1 cellular context compared by ENCODE assay signal in the genomic region with DNA sequence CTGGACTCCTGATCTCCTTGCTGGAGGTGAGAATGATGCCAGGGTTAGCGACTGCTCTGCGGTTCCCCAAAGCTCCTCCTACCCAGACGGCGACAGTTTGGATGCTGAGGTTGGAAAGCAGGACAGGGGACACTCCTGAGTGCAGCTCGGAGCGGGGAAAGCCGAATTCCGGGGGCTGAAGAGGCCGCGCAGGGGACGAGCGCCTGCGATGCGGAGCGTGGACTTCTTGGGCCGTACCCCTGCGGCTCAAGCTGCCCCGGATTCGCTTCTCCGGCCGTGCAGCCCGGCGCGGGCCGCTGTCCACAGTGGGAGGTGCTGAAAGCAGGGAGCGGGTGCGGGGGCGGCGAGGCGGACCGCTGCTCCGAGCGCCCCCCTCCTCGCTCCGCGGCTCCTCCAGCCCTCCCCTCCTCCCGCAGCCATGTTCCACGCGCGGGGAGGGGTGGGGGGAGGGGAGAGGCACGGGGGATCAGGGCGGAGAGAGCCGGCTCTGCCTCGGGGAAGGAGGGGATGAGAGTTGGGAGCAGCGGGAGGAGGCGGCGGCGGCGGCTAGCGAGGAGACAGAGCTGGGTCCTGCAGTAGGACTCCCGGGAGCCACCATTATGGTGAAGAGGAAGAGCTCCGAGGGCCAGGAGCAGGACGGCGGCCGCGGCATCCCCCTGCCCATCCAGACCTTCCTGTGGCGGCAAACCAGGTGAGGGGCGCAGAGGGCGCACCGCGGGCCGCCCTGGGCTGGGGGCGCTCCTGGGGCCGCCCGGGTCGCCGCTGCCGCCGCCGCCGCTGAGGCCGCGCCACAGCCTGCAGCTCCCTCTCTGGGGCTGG.
TF ChIP-seq lines count a peak whose summit lies in the region.

A gene with protein sequence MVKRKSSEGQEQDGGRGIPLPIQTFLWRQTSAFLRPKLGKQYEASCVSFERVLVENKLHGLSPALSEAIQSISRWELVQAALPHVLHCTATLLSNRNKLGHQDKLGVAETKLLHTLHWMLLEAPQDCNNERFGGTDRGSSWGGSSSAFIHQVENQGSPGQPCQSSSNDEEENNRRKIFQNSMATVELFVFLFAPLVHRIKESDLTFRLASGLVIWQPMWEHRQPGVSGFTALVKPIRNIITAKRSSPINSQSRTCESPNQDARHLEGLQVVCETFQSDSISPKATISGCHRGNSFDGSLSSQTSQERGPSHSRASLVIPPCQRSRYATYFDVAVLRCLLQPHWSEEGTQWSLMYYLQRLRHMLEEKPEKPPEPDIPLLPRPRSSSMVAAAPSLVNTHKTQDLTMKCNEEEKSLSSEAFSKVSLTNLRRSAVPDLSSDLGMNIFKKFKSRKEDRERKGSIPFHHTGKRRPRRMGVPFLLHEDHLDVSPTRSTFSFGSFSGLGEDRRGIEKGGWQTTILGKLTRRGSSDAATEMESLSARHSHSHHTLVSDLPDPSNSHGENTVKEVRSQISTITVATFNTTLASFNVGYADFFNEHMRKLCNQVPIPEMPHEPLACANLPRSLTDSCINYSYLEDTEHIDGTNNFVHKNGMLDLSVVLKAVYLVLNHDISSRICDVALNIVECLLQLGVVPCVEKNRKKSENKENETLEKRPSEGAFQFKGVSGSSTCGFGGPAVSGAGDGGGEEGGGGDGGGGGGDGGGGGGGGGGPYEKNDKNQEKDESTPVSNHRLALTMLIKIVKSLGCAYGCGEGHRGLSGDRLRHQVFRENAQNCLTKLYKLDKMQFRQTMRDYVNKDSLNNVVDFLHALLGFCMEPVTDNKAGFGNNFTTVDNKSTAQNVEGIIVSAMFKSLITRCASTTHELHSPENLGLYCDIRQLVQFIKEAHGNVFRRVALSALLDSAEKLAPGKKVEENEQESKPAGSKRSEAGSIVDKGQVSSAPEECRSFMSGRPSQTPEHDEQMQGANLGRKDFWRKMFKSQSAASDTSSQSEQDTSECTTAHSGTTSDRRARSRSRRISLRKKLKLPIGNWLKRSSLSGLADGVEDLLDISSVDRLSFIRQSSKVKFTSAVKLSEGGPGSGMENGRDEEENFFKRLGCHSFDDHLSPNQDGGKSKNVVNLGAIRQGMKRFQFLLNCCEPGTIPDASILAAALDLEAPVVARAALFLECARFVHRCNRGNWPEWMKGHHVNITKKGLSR (N-terminal part only) (plus strand): TSS at position 359 of the 819 bp plus-strand sequence. CDS start 241 bp downstream, at position 600.

TF ChIP-seq in HepG2, 621 proteins besides CTCF, POLR2A, EP300 and RAD21 (continued from another document and continues in another):
- TF ChIP-seq, protein P1, sequence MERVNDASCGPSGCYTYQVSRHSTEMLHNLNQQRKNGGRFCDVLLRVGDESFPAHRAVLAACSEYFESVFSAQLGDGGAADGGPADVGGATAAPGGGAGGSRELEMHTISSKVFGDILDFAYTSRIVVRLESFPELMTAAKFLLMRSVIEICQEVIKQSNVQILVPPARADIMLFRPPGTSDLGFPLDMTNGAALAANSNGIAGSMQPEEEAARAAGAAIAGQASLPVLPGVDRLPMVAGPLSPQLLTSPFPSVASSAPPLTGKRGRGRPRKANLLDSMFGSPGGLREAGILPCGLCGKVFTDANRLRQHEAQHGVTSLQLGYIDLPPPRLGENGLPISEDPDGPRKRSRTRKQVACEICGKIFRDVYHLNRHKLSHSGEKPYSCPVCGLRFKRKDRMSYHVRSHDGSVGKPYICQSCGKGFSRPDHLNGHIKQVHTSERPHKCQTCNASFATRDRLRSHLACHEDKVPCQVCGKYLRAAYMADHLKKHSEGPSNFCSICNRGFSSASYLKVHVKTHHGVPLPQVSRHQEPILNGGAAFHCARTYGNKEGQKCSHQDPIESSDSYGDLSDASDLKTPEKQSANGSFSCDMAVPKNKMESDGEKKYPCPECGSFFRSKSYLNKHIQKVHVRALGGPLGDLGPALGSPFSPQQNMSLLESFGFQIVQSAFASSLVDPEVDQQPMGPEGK (CRISPR knock-in tag; IDR thresholded peaks at IDR 0.05): peak; percentile 94
- TF ChIP-seq ZNF567 (CRISPR knock-in tag; IDR thresholded peaks at IDR 0.05; ENCODE audit: borderline replicate concordance) (no peak), ZNF296 (CRISPR knock-in tag; conservative IDR thresholded peaks at IDR 0.05) (0 out of 2 replicates have a peak, but pooled peaks have one; percentile 49), FOXC1 (CRISPR knock-in tag; IDR thresholded peaks at IDR 0.05; ENCODE audit: borderline replicate concordance) (peak; percentile 72; the same call in 1 of the 2 replicates), GFI1 (CRISPR knock-in tag; IDR thresholded peaks at IDR 0.05; ENCODE audit: borderline replicate concordance) (peak; percentile 65; the same call in 1 of the 2 replicates), STAG1 (CRISPR knock-in tag; IDR thresholded peaks at IDR 0.05) (0 out of 2 replicates have a peak, but pooled peaks have one; percentile 10), KLF13 (CRISPR knock-in tag; IDR thresholded peaks at IDR 0.05) (no peak), GTF3A (CRISPR knock-in tag; conservative IDR thresholded peaks at IDR 0.05) (peak; percentile 88; the same call in 1 of the 2 replicates), JUNB (CRISPR knock-in tag; IDR thresholded peaks at IDR 0.05; ENCODE audit: borderline replicate concordance) (peak; percentile 56; the same call in 1 of the 2 replicates), ZNF337 (CRISPR knock-in tag; IDR thresholded peaks at IDR 0.05; ENCODE audit: borderline replicate concordance, low read depth) (peak; percentile 73; the same call in 1 of the 2 replicates), CREB1 (IDR thresholded peaks at IDR 0.05) (no peak), CREB1 (CRISPR knock-in tag; IDR thresholded peaks at IDR 0.05) (no peak), HCFC1 (IDR thresholded peaks at IDR 0.05; ENCODE audit: low read depth, low read length) (no peak; the same call in 1 of the 2 replicates), MTF2 (CRISPR knock-in tag; IDR thresholded peaks at IDR 0.05; ENCODE audit: borderline replicate concordance) (peak; percentile 96; the same call in 1 of the 2 replicates), CREM (IDR thresholded peaks at IDR 0.05) (no peak), CREM (CRISPR knock-in tag; IDR thresholded peaks at IDR 0.05) (no peak), ZNF839 (CRISPR knock-in tag; IDR thresholded peaks at IDR 0.05; ENCODE audit: borderline replicate concordance) (peak; percentile 78; the same call in 1 of the 2 replicates), TRIM24 (CRISPR knock-in tag; IDR thresholded peaks at IDR 0.05) (no peak), GATA4 (IDR thresholded peaks at IDR 0.05; ENCODE audit: borderline replicate concordance, low read depth) (no peak), ZNF569 (CRISPR knock-in tag; IDR thresholded peaks at IDR 0.05; ENCODE audit: borderline replicate concordance) (no peak), HNRNPLL (IDR thresholded peaks at IDR 0.05; ENCODE audit: low read depth, low read length, poor library complexity, severe bottlenecking) (peak; percentile 55), MXI1 (IDR thresholded peaks at IDR 0.05; ENCODE audit: borderline replicate concordance, low read depth, low read length) (no peak), SP5 (CRISPR knock-in tag; IDR thresholded peaks at IDR 0.05; ENCODE audit: borderline replicate concordance, low read depth) (0 out of 2 replicates have a peak, but pooled peaks have one; percentile 40), ARHGAP35 (CRISPR knock-in tag; IDR thresholded peaks at IDR 0.05; ENCODE audit: borderline replicate concordance) (peak; percentile 96), HOXA3 (CRISPR knock-in tag; IDR thresholded peaks at IDR 0.05) (peak; percentile 76), FOSL2 (CRISPR knock-in tag; IDR thresholded peaks at IDR 0.05) (peak; percentile 65), POLR2AphosphoS2 (IDR thresholded peaks at IDR 0.05; ENCODE audit: low read depth, low read length) (no peak), NFE2L1 (CRISPR knock-in tag; IDR thresholded peaks at IDR 0.05; ENCODE audit: borderline replicate concordance) (peak; percentile 62; the same call in 1 of the 2 replicates)
- TF ChIP-seq, protein P2, sequence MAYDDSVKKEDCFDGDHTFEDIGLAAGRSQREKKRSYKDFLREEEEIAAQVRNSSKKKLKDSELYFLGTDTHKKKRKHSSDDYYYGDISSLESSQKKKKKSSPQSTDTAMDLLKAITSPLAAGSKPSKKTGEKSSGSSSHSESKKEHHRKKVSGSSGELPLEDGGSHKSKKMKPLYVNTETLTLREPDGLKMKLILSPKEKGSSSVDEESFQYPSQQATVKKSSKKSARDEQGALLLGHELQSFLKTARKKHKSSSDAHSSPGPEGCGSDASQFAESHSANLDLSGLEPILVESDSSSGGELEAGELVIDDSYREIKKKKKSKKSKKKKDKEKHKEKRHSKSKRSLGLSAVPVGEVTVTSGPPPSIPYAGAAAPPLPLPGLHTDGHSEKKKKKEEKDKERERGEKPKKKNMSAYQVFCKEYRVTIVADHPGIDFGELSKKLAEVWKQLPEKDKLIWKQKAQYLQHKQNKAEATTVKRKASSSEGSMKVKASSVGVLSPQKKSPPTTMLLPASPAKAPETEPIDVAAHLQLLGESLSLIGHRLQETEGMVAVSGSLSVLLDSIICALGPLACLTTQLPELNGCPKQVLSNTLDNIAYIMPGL (CRISPR knock-in tag; IDR thresholded peaks at IDR 0.05; ENCODE audit: borderline replicate concordance in 1 of 2, low read depth in 1 of 2): peak; percentile 42 to 55; a peak in 1 of 4 replicates
- TF ChIP-seq, protein P3, sequence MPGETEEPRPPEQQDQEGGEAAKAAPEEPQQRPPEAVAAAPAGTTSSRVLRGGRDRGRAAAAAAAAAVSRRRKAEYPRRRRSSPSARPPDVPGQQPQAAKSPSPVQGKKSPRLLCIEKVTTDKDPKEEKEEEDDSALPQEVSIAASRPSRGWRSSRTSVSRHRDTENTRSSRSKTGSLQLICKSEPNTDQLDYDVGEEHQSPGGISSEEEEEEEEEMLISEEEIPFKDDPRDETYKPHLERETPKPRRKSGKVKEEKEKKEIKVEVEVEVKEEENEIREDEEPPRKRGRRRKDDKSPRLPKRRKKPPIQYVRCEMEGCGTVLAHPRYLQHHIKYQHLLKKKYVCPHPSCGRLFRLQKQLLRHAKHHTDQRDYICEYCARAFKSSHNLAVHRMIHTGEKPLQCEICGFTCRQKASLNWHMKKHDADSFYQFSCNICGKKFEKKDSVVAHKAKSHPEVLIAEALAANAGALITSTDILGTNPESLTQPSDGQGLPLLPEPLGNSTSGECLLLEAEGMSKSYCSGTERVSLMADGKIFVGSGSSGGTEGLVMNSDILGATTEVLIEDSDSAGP (CRISPR knock-in tag; IDR thresholded peaks at IDR 0.05; ENCODE audit: borderline replicate concordance): peak; percentile 75
- TF ChIP-seq, protein P4, sequence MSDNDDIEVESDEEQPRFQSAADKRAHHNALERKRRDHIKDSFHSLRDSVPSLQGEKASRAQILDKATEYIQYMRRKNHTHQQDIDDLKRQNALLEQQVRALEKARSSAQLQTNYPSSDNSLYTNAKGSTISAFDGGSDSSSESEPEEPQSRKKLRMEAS (IDR thresholded peaks at IDR 0.05): no peak
- TF ChIP-seq, protein P5, sequence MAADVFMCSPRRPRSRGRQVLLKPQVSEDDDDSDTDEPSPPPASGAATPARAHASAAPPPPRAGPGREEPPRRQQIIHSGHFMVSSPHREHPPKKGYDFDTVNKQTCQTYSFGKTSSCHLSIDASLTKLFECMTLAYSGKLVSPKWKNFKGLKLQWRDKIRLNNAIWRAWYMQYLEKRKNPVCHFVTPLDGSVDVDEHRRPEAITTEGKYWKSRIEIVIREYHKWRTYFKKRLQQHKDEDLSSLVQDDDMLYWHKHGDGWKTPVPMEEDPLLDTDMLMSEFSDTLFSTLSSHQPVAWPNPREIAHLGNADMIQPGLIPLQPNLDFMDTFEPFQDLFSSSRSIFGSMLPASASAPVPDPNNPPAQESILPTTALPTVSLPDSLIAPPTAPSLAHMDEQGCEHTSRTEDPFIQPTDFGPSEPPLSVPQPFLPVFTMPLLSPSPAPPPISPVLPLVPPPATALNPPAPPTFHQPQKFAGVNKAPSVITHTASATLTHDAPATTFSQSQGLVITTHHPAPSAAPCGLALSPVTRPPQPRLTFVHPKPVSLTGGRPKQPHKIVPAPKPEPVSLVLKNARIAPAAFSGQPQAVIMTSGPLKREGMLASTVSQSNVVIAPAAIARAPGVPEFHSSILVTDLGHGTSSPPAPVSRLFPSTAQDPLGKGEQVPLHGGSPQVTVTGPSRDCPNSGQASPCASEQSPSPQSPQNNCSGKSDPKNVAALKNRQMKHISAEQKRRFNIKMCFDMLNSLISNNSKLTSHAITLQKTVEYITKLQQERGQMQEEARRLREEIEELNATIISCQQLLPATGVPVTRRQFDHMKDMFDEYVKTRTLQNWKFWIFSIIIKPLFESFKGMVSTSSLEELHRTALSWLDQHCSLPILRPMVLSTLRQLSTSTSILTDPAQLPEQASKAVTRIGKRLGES (CRISPR knock-in tag; IDR thresholded peaks at IDR 0.05; ENCODE audit: borderline replicate concordance): peak; percentile 90; the same call in 1 of the 2 replicates
- TF ChIP-seq, protein P6, sequence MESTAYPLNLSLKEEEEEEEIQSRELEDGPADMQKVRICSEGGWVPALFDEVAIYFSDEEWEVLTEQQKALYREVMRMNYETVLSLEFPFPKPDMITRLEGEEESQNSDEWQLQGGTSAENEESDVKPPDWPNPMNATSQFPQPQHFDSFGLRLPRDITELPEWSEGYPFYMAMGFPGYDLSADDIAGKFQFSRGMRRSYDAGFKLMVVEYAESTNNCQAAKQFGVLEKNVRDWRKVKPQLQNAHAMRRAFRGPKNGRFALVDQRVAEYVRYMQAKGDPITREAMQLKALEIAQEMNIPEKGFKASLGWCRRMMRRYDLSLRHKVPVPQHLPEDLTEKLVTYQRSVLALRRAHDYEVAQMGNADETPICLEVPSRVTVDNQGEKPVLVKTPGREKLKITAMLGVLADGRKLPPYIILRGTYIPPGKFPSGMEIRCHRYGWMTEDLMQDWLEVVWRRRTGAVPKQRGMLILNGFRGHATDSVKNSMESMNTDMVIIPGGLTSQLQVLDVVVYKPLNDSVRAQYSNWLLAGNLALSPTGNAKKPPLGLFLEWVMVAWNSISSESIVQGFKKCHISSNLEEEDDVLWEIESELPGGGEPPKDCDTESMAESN (CRISPR knock-in tag; conservative IDR thresholded peaks at IDR 0.05): peak; percentile 89
- TF ChIP-seq, protein P7, sequence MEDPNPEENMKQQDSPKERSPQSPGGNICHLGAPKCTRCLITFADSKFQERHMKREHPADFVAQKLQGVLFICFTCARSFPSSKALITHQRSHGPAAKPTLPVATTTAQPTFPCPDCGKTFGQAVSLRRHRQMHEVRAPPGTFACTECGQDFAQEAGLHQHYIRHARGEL (CRISPR knock-in tag; IDR thresholded peaks at IDR 0.05): peak; percentile 86; the same call in 1 of the 2 replicates
- TF ChIP-seq, protein P8, sequence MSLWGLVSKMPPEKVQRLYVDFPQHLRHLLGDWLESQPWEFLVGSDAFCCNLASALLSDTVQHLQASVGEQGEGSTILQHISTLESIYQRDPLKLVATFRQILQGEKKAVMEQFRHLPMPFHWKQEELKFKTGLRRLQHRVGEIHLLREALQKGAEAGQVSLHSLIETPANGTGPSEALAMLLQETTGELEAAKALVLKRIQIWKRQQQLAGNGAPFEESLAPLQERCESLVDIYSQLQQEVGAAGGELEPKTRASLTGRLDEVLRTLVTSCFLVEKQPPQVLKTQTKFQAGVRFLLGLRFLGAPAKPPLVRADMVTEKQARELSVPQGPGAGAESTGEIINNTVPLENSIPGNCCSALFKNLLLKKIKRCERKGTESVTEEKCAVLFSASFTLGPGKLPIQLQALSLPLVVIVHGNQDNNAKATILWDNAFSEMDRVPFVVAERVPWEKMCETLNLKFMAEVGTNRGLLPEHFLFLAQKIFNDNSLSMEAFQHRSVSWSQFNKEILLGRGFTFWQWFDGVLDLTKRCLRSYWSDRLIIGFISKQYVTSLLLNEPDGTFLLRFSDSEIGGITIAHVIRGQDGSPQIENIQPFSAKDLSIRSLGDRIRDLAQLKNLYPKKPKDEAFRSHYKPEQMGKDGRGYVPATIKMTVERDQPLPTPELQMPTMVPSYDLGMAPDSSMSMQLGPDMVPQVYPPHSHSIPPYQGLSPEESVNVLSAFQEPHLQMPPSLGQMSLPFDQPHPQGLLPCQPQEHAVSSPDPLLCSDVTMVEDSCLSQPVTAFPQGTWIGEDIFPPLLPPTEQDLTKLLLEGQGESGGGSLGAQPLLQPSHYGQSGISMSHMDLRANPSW (CRISPR knock-in tag; IDR thresholded peaks at IDR 0.05; ENCODE audit: borderline replicate concordance): no peak
